ENCODE assay signal across 23 cellular contexts in genomic region chr5:98963019-98963418, GRCh38. TPM values are rescaled to one million over a fixed set of nuclear protein-coding genes. Genes with fewer than 3 reads are reported as not detected.
A peak's percentile ranks its signal among the peaks of the same experiment; 100 is the strongest.
DNase-seq lines count a peak whose midpoint lies in the region; ATAC-seq, FAIRE-seq and TF ChIP-seq lines count a peak whose summit lies in the region.
"Had no signal": no experiment of that assay in that cellular context is flagged by ENCODE, and none has a peak within 500 bp of the region (broad histone marks: within the 10 kb centered on the region; RNA-seq: fewer than 3 reads in every experiment).

No MANE protein-coding gene starts in this region.

- H4K20me1 ChIP-seq in H1 (replicated peaks in 1 of 2; ENCODE audit: control insufficient read depth in 1 of 2, insufficient read depth in 2 of 2, low read length in 2 of 2) = no peaks in the 10 kb centered on the region

- H3K23me2 ChIP-seq in H1 (ENCODE audit: low read depth, low read length) = no peaks in the 10 kb centered on the region

- no peak overlapping the region for H3K56ac ChIP-seq in H1 (replicated peaks; ENCODE audit: insufficient read length, low read depth, low read length)

- TF ChIP-seq EP300 in H1 (IDR thresholded peaks at IDR 0.05; ENCODE audit: borderline replicate concordance in 1 of 2, low read depth in 2 of 2, low read length in 2 of 2) = no peak

- H4K8ac ChIP-seq in H1 (ENCODE audit: extremely low read depth, insufficient read depth, low read length) = no peak overlapping the region

- TF ChIP-seq CTCF in D721Med (IDR thresholded peaks at IDR 0.05; ENCODE audit: insufficient read depth, missing control alignments) (no peak), H1 (IDR thresholded peaks at IDR 0.05; ENCODE audit: control extremely low read depth in 1 of 3, insufficient read depth in 1 of 3, low read depth in 1 of 3, low read length in 3 of 3) (no peak)

- no peak overlapping the region for H2BK15ac ChIP-seq in H1 (ENCODE audit: low read length)

- no peak for TF ChIP-seq RAD21 in H1 (IDR thresholded peaks at IDR 0.05 in 1 of 2, conservative IDR thresholded peaks at IDR 0.05 in 1 of 2; ENCODE audit: low read depth in 2 of 2, low read length in 2 of 2)

- no peak overlapping the region for H3K14ac ChIP-seq in H1 (ENCODE audit: insufficient read length)

- no peak overlapping the region for H3K18ac ChIP-seq in H1 (ENCODE audit: extremely low read depth, low read length)

- no peak for DNase-seq in D721Med (ENCODE audit: insufficient read length, low spot score)
- DNase-seq in H1 (ENCODE audit: low read depth in 1 of 2, low spot score in 2 of 2) = no peak
- peak; percentile 28 for DNase-seq in iPS-NIHi7 (ENCODE audit: extremely low spot score)
- no peak for DNase-seq in activated gamma-delta T cell (lab: John Stamatoyannopoulos, UW)
- no peak for DNase-seq in caudate nucleus (lab: John Stamatoyannopoulos, UW)
- DNase-seq: AML-193; C1 segment of cervical spinal cord; Calu3; CD8-positive, alpha-beta T cell; GF-D8; KBM-7; MM.1S; NCI-H1092; NCI-H1436; NCI-H187 treated with DMSO at 0.1 percent for 48 hours; NCI-H2107; NK-92 treated with Interleukin-12 subunit alpha and Interleukin-12 subunit beta, amount 100 ng/mL, for 24 hours; SJCRH30 had no signal

- H3K27me3 ChIP-seq in HUES64 (ENCODE audit: insufficient read depth, low read length) (peaks cover 24% of the 10 kb centered on the region), H1 (replicated peaks in 1 of 4; ENCODE audit: control insufficient read depth in 3 of 4, extremely low read depth in 1 of 4, insufficient read depth in 3 of 4, low read length in 3 of 4) (peaks cover 0 to 10% (median 0%) of the 10 kb centered on the region in 4 experiments; a peak in 3 of 7 replicates)
- H3K27me3 ChIP-seq: SJCRH30 had no signal

- POLR2A ChIA-PET in H1 (lab: Charles Lee; ENCODE audit: partially characterized antibody) = interaction anchor here (1.5 kb wide), 1 partner anchor 34 kb away, joined by 3 read pairs; the partner anchor contains the start of gene CHD1

- H4K91ac ChIP-seq in H1 (replicated peaks; ENCODE audit: insufficient read length, low read length) = no peak overlapping the region

- no peak overlapping the region for H2BK20ac ChIP-seq in H1 (ENCODE audit: low read length)

- H2BK120ac ChIP-seq in H1 (replicated peaks; ENCODE audit: low read depth, low read length) = no peak overlapping the region

- H2AK5ac ChIP-seq in H1 (ENCODE audit: low read depth, low read length) = no peak overlapping the region

- H3K9me3 ChIP-seq in HUES64 (ENCODE audit: insufficient read depth, low read depth, low read length) (peaks cover 12% of the 10 kb centered on the region), H1 (ENCODE audit: insufficient read depth in 2 of 2, low read depth in 1 of 2, low read length in 1 of 2) (no peaks in the 10 kb centered on the region)
- H3K9me3 ChIP-seq: SJCRH30 had no signal

- H3K27ac ChIP-seq in HUES64 (ENCODE audit: low read depth, low read length) (peak overlapping the region; percentile 7; the same call in 1 of the 2 replicates), H1 (ENCODE audit: low read depth, low read length) (no peak overlapping the region), caudate nucleus (ENCODE audit: low read depth, low read length) (no peak overlapping the region)
- H3K27ac ChIP-seq: SJCRH30 had no signal

- H3K79me2 ChIP-seq in H1 (ENCODE audit: control insufficient read depth in 1 of 2, insufficient read depth in 2 of 2, low read length in 2 of 2) = no peaks in the 10 kb centered on the region

- FAIRE-seq in D721Med (lab: Jason Lieb, UNC) (peak; percentile 79), H1 (lab: Jason Lieb, UNC) (peak; percentile 91)
- FAIRE-seq: RCC 7860 had no signal

- CTCF ChIA-PET in H1 (lab: Charles Lee; ENCODE audit: partially characterized antibody) = interaction anchor here (0.7 to 1.7 kb wide), 3 partner anchors 21 to 75 kb away, joined by 3 to 6 read pairs (median 3); no protein-coding TSS in a partner anchor

- peaks cover 16% of the 10 kb centered on the region for H3K4me1 ChIP-seq in HUES64 (ENCODE audit: insufficient read depth, low read length)
- H3K4me1 ChIP-seq in H1 (replicated peaks in 1 of 4; ENCODE audit: control insufficient read depth in 3 of 4, insufficient read depth in 4 of 4, low read length in 3 of 4) = peaks cover 3 to 6% (median 4%) of the 10 kb centered on the region in 4 experiments; a peak in 6 of 7 replicates

- no peak for TF ChIP-seq POLR2A in H1 (IDR thresholded peaks at IDR 0.05; ENCODE audit: control extremely low read depth in 1 of 2, low read depth in 2 of 2, low read length in 2 of 2)

- no peak overlapping the region for H2BK5ac ChIP-seq in H1 (ENCODE audit: low read depth, low read length)

- WGBS in HUES64 = 16% methylated on average over 2 of the region's 3 CpGs
- WGBS in H1 (ENCODE audit: extremely low coverage in 1 of 2, insufficient coverage in 1 of 2, insufficient read length in 1 of 2, insufficient replicate concordance in 2 of 2, low coverage in 1 of 2, low lambda C conversion rate in 2 of 2, missing lambda C conversion rate in 1 of 2), 2 experiments = 55% methylated on average over 3 of the region's 3 CpGs; no CpG with 5 or more reads in 1 of the 2 experiments

- no peak overlapping the region for H3K4ac ChIP-seq in H1 (replicated peaks; ENCODE audit: insufficient read length, low read depth, low read length)

- no peak overlapping the region for H3K23ac ChIP-seq in H1 (ENCODE audit: insufficient read length)

- H3K4me2 ChIP-seq in H1 (ENCODE audit: insufficient read depth in 1 of 2, low read depth in 2 of 2, low read length in 2 of 2) = no peak overlapping the region; a peak in 1 of 4 replicates

- H3K9ac ChIP-seq in HUES64 (ENCODE audit: low read depth, low read length) (no peak overlapping the region), H1 (replicated peaks in 1 of 4; ENCODE audit: extremely low read depth in 1 of 4, low read depth in 3 of 4, low read length in 3 of 4) (no peak overlapping the region)

- ATAC-seq in HG03432 (IDR thresholded peaks at IDR 0.05; ENCODE audit: unreplicated experiment) = no peak
- no peak for ATAC-seq in GM19452 (IDR thresholded peaks at IDR 0.05; ENCODE audit: unreplicated experiment)
- ATAC-seq: CD8-positive, alpha-beta T cell; HCT116 had no signal

- H3K4me3 ChIP-seq in HUES64 (ENCODE audit: low read length) = no peak overlapping the region
- peak overlapping the region in 1 of 4 experiments; percentile 4; a peak in 1 of 8 replicates for H3K4me3 ChIP-seq in H1 (ENCODE audit: extremely low read depth in 1 of 4, insufficient read depth in 2 of 4, low read depth in 3 of 4, low read length in 4 of 4)
- H3K4me3 ChIP-seq: SJCRH30 had no signal

- no peak overlapping the region for H2BK12ac ChIP-seq in H1 (ENCODE audit: low read depth, low read length)

- H3K79me1 ChIP-seq in H1 (ENCODE audit: low read depth, low read length) = no peaks in the 10 kb centered on the region

- H3K36me3 ChIP-seq in HUES64 (ENCODE audit: insufficient read depth, low read length) = no peaks in the 10 kb centered on the region
- no peaks in the 10 kb centered on the region for H3K36me3 ChIP-seq in H1 (ENCODE audit: control insufficient read depth in 2 of 4, insufficient read depth in 4 of 4, low read length in 3 of 4)
- H3K36me3 ChIP-seq: SJCRH30 had no signal

- H2AFZ ChIP-seq in H1 (ENCODE audit: low read length) = no peak overlapping the region

- no peak overlapping the region for H4K5ac ChIP-seq in H1 (ENCODE audit: insufficient read length, low read depth, low read length)

TF ChIP-seq in H1, 55 proteins besides CTCF, POLR2A, EP300 and RAD21 (continues in another document):
- TF ChIP-seq E2F6 (IDR thresholded peaks at IDR 0.05) = no peak

RNA-seq across cellular contexts. Expression of gene CHD1, which starts 34.2 kb away (rescaled TPM):
- polyA plus RNA-seq in HUES64 (2013, experiment 1 of 2) = 51.5 TPM
- polyA plus RNA-seq in HUES64 (2013, experiment 2 of 2) = 42.5 TPM
- 50.8 and 53.0 TPM in 2 replicates for total RNA-seq in H1 (2021; fragmentation: NEBNext Ultra II Directional; extraction: Animal tissue kit (Norgen Biotek cat#: 25700))
- polyA plus RNA-seq in H1 (2011; rRNA removed) = 5.7 and 15.6 TPM in 2 replicates
- polyA plus RNA-seq in H1 (2011; cell fraction: cytosol; rRNA removed) = 18.0 TPM
- 13.4 TPM for polyA plus RNA-seq in H1 (2011; cell fraction: nucleus; rRNA removed)
- polyA plus RNA-seq in H1 (2012, experiment 1 of 2) = 18.0 to 40.3 TPM (median 21.5 TPM) in 4 replicates
- 1.6 TPM for polyA plus RNA-seq in H1 (2012, experiment 2 of 2)
- 32.6 TPM for polyA plus RNA-seq in H1 (2013, experiment 1 of 2)
- 30.9 TPM for polyA plus RNA-seq in H1 (2013, experiment 2 of 2)
- 28.8 and 47.1 TPM in 2 replicates for polyA minus RNA-seq in H1 (2011; rRNA and poly(A)+ RNA removed)
- polyA minus RNA-seq in H1 (2011; cell fraction: cytosol; rRNA and poly(A)+ RNA removed) = 33.7 TPM
- 81.3 TPM for polyA minus RNA-seq in H1 (2011; cell fraction: nucleus; rRNA and poly(A)+ RNA removed)
